Comparison of ENCODE assay signal across 1 cellular context in genomic region chr17:82679586-82680465, GRCh38.
TF ChIP-seq lines count a peak whose summit lies in the region.

No MANE protein-coding gene starts in this region.

TF ChIP-seq in HepG2, 621 proteins besides CTCF, POLR2A, EP300 and RAD21 (continued from another document and continues in another):
- TF ChIP-seq SOX5 (CRISPR knock-in tag; IDR thresholded peaks at IDR 0.05; ENCODE audit: borderline replicate concordance) (no peak), ZNF619 (CRISPR knock-in tag; IDR thresholded peaks at IDR 0.05) (peak; percentile 66; the same call in 1 of the 2 replicates), ZNF558 (CRISPR knock-in tag; IDR thresholded peaks at IDR 0.05; ENCODE audit: borderline replicate concordance) (no peak), TBX2 (CRISPR knock-in tag; IDR thresholded peaks at IDR 0.05; ENCODE audit: borderline replicate concordance) (0 out of 2 replicates have a peak, but pooled peaks have one; percentile 22), HMGA1 (CRISPR knock-in tag; conservative IDR thresholded peaks at IDR 0.05) (no peak), REL (CRISPR knock-in tag; conservative IDR thresholded peaks at IDR 0.05) (no peak), PLSCR1 (CRISPR knock-in tag; IDR thresholded peaks at IDR 0.05; ENCODE audit: borderline replicate concordance) (no peak), ZFP36L1 (CRISPR knock-in tag; IDR thresholded peaks at IDR 0.05) (0 out of 2 replicates have a peak, but pooled peaks have one; percentile 61), ZNF501 (CRISPR knock-in tag; IDR thresholded peaks at IDR 0.05) (peak; percentile 44; the same call in 1 of the 2 replicates), ZBTB37 (CRISPR knock-in tag; IDR thresholded peaks at IDR 0.05) (no peak), NFKB2 (CRISPR knock-in tag; IDR thresholded peaks at IDR 0.05; ENCODE audit: borderline replicate concordance) (peak; percentile 19; the same call in 1 of the 2 replicates), ZKSCAN8 (CRISPR knock-in tag; IDR thresholded peaks at IDR 0.05; ENCODE audit: borderline replicate concordance) (no peak), ZNF17 (CRISPR knock-in tag; IDR thresholded peaks at IDR 0.05) (no peak), SRSF1 (optimal IDR thresholded peaks at IDR 0.05; ENCODE audit: low read depth, low read length) (no peak), HNRNPLL (IDR thresholded peaks at IDR 0.05; ENCODE audit: low read depth, low read length, poor library complexity, severe bottlenecking) (peak; percentile 35), SMARCE1 (IDR thresholded peaks at IDR 0.05; ENCODE audit: borderline replicate concordance) (no peak), NR2F1 (CRISPR knock-in tag; IDR thresholded peaks at IDR 0.05) (no peak), THYN1 (CRISPR knock-in tag; IDR thresholded peaks at IDR 0.05; ENCODE audit: borderline replicate concordance, low read depth) (no peak), ZFP91 (CRISPR knock-in tag; IDR thresholded peaks at IDR 0.05; ENCODE audit: borderline replicate concordance) (peak; percentile 68), KAT7 (CRISPR knock-in tag; IDR thresholded peaks at IDR 0.05; ENCODE audit: borderline replicate concordance) (no peak), WIZ (CRISPR knock-in tag; IDR thresholded peaks at IDR 0.05) (no peak), STAG1 (CRISPR knock-in tag; IDR thresholded peaks at IDR 0.05) (peak; percentile 96), SNAPC5 (CRISPR knock-in tag; IDR thresholded peaks at IDR 0.05; ENCODE audit: borderline replicate concordance) (no peak), TP53 (CRISPR knock-in tag; conservative IDR thresholded peaks at IDR 0.05) (no peak), AHR (CRISPR knock-in tag; IDR thresholded peaks at IDR 0.05) (no peak; the same call in 1 of the 2 replicates), TRIM24 (CRISPR knock-in tag; IDR thresholded peaks at IDR 0.05) (no peak), ZNF274 (CRISPR knock-in tag; IDR thresholded peaks at IDR 0.05) (no peak), ZBTB33 (CRISPR knock-in tag; IDR thresholded peaks at IDR 0.05) (peak; percentile 72), ZFAT (CRISPR knock-in tag; conservative IDR thresholded peaks at IDR 0.05) (no peak), ZSCAN21 (CRISPR knock-in tag; IDR thresholded peaks at IDR 0.05; ENCODE audit: borderline replicate concordance) (no peak), SCMH1 (CRISPR knock-in tag; IDR thresholded peaks at IDR 0.05; ENCODE audit: borderline replicate concordance) (no peak), ZNF569 (CRISPR knock-in tag; IDR thresholded peaks at IDR 0.05; ENCODE audit: borderline replicate concordance) (no peak), GATAD2A (CRISPR knock-in tag; IDR thresholded peaks at IDR 0.05) (0 out of 2 replicates have a peak, but pooled peaks have one; percentile 38), SP1 (IDR thresholded peaks at IDR 0.05) (no peak), SP1 (CRISPR knock-in tag; IDR thresholded peaks at IDR 0.05) (peak; percentile 55; the same call in 1 of the 2 replicates)
- TF ChIP-seq, protein P1, sequence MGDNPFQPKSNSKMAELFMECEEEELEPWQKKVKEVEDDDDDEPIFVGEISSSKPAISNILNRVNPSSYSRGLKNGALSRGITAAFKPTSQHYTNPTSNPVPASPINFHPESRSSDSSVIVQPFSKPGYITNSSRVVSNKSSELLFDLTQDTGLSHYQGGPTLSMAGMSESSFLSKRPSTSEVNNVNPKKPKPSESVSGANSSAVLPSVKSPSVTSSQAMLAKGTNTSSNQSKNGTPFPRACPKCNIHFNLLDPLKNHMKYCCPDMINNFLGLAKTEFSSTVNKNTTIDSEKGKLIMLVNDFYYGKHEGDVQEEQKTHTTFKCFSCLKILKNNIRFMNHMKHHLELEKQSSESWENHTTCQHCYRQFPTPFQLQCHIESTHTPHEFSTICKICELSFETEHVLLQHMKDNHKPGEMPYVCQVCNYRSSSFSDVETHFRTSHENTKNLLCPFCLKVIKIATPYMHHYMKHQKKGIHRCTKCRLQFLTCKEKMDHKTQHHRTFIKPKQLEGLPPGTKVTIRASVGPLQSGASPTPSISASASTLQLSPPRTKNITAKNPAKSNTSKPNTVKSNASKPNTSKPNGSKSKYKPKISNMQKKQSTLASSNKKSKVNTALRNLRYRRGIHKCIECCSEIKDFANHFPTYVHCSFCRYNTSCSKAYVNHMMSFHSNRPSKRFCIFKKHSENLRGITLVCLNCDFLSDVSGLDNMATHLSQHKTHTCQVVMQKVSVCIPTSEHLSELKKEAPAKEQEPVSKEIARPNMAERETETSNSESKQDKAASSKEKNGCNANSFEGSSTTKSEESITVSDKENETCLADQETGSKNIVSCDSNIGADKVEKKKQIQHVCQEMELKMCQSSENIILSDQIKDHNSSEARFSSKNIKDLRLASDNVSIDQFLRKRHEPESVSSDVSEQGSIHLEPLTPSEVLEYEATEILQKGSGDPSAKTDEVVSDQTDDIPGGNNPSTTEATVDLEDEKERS (CRISPR knock-in tag; IDR thresholded peaks at IDR 0.05) = no peak
- TF ChIP-seq, protein P2, sequence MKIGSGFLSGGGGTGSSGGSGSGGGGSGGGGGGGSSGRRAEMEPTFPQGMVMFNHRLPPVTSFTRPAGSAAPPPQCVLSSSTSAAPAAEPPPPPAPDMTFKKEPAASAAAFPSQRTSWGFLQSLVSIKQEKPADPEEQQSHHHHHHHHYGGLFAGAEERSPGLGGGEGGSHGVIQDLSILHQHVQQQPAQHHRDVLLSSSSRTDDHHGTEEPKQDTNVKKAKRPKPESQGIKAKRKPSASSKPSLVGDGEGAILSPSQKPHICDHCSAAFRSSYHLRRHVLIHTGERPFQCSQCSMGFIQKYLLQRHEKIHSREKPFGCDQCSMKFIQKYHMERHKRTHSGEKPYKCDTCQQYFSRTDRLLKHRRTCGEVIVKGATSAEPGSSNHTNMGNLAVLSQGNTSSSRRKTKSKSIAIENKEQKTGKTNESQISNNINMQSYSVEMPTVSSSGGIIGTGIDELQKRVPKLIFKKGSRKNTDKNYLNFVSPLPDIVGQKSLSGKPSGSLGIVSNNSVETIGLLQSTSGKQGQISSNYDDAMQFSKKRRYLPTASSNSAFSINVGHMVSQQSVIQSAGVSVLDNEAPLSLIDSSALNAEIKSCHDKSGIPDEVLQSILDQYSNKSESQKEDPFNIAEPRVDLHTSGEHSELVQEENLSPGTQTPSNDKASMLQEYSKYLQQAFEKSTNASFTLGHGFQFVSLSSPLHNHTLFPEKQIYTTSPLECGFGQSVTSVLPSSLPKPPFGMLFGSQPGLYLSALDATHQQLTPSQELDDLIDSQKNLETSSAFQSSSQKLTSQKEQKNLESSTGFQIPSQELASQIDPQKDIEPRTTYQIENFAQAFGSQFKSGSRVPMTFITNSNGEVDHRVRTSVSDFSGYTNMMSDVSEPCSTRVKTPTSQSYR (CRISPR knock-in tag; IDR thresholded peaks at IDR 0.05; ENCODE audit: borderline replicate concordance) = no peak
- TF ChIP-seq, protein P3, sequence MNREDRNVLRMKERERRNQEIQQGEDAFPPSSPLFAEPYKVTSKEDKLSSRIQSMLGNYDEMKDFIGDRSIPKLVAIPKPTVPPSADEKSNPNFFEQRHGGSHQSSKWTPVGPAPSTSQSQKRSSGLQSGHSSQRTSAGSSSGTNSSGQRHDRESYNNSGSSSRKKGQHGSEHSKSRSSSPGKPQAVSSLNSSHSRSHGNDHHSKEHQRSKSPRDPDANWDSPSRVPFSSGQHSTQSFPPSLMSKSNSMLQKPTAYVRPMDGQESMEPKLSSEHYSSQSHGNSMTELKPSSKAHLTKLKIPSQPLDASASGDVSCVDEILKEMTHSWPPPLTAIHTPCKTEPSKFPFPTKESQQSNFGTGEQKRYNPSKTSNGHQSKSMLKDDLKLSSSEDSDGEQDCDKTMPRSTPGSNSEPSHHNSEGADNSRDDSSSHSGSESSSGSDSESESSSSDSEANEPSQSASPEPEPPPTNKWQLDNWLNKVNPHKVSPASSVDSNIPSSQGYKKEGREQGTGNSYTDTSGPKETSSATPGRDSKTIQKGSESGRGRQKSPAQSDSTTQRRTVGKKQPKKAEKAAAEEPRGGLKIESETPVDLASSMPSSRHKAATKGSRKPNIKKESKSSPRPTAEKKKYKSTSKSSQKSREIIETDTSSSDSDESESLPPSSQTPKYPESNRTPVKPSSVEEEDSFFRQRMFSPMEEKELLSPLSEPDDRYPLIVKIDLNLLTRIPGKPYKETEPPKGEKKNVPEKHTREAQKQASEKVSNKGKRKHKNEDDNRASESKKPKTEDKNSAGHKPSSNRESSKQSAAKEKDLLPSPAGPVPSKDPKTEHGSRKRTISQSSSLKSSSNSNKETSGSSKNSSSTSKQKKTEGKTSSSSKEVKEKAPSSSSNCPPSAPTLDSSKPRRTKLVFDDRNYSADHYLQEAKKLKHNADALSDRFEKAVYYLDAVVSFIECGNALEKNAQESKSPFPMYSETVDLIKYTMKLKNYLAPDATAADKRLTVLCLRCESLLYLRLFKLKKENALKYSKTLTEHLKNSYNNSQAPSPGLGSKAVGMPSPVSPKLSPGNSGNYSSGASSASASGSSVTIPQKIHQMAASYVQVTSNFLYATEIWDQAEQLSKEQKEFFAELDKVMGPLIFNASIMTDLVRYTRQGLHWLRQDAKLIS (CRISPR knock-in tag; IDR thresholded peaks at IDR 0.05) = no peak
- TF ChIP-seq, protein P4, sequence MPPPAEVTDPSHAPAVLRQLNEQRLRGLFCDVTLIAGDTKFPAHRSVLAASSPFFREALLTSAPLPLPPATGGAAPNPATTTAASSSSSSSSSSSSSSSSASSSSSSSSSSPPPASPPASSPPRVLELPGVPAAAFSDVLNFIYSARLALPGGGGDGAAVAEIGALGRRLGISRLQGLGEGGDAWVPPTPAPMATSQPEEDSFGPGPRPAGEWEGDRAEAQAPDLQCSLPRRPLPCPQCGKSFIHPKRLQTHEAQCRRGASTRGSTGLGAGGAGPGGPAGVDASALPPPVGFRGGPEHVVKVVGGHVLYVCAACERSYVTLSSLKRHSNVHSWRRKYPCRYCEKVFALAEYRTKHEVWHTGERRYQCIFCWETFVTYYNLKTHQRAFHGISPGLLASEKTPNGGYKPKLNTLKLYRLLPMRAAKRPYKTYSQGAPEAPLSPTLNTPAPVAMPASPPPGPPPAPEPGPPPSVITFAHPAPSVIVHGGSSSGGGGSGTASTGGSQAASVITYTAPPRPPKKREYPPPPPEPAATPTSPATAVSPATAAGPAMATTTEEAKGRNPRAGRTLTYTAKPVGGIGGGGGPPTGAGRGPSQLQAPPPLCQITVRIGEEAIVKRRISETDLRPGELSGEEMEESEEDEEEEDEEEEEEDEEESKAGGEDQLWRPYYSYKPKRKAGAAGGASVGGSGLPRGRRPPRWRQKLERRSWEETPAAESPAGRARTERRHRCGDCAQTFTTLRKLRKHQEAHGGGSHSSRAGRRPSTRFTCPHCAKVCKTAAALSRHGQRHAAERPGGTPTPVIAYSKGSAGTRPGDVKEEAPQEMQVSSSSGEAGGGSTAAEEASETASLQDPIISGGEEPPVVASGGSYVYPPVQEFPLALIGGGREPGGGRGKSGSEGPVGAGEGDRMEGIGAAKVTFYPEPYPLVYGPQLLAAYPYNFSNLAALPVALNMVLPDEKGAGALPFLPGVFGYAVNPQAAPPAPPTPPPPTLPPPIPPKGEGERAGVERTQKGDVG (CRISPR knock-in tag; IDR thresholded peaks at IDR 0.05; ENCODE audit: borderline replicate concordance) = 0 out of 2 replicates have a peak, but pooled peaks have one; percentile 22
- TF ChIP-seq, protein P5, sequence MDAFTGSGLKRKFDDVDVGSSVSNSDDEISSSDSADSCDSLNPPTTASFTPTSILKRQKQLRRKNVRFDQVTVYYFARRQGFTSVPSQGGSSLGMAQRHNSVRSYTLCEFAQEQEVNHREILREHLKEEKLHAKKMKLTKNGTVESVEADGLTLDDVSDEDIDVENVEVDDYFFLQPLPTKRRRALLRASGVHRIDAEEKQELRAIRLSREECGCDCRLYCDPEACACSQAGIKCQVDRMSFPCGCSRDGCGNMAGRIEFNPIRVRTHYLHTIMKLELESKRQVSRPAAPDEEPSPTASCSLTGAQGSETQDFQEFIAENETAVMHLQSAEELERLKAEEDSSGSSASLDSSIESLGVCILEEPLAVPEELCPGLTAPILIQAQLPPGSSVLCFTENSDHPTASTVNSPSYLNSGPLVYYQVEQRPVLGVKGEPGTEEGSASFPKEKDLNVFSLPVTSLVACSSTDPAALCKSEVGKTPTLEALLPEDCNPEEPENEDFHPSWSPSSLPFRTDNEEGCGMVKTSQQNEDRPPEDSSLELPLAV (CRISPR knock-in tag; conservative IDR thresholded peaks at IDR 0.05; ENCODE audit: low read depth) = no peak
